Comparison of ENCODE assay signal across 15 cellular contexts in the genomic region with DNA sequence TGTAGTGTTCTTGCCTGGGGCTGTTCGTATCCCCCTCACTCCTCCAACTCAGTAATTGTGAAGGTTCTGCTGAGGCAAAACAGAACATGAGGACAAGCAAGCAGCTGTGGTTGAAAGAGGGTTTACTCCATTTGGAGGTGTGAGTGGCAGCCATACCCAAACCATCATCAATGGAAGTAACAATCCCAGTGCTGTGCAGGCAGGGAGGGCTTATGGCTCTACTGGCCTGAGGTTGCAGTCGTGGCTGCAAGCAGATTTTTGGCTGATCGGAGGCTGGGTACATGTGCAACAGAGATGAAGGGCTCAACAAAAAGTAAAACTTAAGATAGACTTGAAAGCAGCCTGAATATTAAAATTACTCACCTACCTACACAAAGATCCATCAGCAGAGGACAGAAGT. TPM values are rescaled to one million over a fixed set of nuclear protein-coding genes. Genes with fewer than 3 reads are reported as not detected.
A peak's percentile ranks its signal among the peaks of the same experiment; 100 is the strongest.
DNase-seq lines count a peak whose midpoint lies in the region; ATAC-seq and TF ChIP-seq lines count a peak whose summit lies in the region.
"Had no signal": no experiment of that assay in that cellular context is flagged by ENCODE, and none has a peak within 500 bp of the region (broad histone marks: within the 10 kb centered on the region; RNA-seq: fewer than 3 reads in every experiment).

No MANE protein-coding gene starts in this region.

- H3K4me3 Mint-ChIP-seq in H9: peak overlapping the region in 1 of 2 experiments; percentile 12; a peak in 1 of 5 replicates
- H3K4me3 Mint-ChIP-seq in activated CD8-positive, alpha-beta T cell treated with anti-CD3 and anti-CD28 coated beads for 36 hours: no peak overlapping the region

- peak overlapping the region; percentile 80 to 85 (median 85); a peak in 6 of 7 replicates for H3K27ac Mint-ChIP-seq in H9
- H3K27ac Mint-ChIP-seq in activated CD8-positive, alpha-beta T cell treated with anti-CD3 and anti-CD28 coated beads for 36 hours: peak overlapping the region; percentile 66

- no peaks in the 10 kb centered on the region for H3K79me2 ChIP-seq in H9 (ENCODE audit: insufficient read depth, low read length)

- POLR2A ChIA-PET in activated CD8-positive, alpha-beta T cell treated with anti-CD3 and anti-CD28 coated beads for 36 hours (lab: Charles Lee): interaction anchor here (0.9 to 1.1 kb wide), 2 partner anchors 13 to 14 kb away, joined by 3 to 7 read pairs; partner anchors contain the start of gene SRSF7

- H3K36me3 Mint-ChIP-seq in H9 (ENCODE audit: insufficient read depth in 1 of 3, low read depth in 3 of 3): peaks cover 32 to 59% (median 45%) of the 10 kb centered on the region in 3 experiments
- H3K36me3 Mint-ChIP-seq in activated CD8-positive, alpha-beta T cell treated with anti-CD3 and anti-CD28 coated beads for 36 hours (ENCODE audit: low read depth): peaks cover 62% of the 10 kb centered on the region

- no peak overlapping the region for H3K14ac ChIP-seq in H9 (ENCODE audit: insufficient read depth, low read length)

- peaks cover 8 to 9% of the 10 kb centered on the region in 2 experiments for H3K9me3 Mint-ChIP-seq in H9
- H3K9me3 Mint-ChIP-seq in activated CD8-positive, alpha-beta T cell treated with anti-CD3 and anti-CD28 coated beads for 36 hours: peaks cover 2% of the 10 kb centered on the region

- no peaks in the 10 kb centered on the region for H3K23me2 ChIP-seq in H9 (ENCODE audit: insufficient read length, low read depth, low read length, poor library complexity, severe bottlenecking)

- no peak overlapping the region for H2BK5ac ChIP-seq in H9 (ENCODE audit: insufficient read length, low read length)

- peaks cover 7 to 13% of the 10 kb centered on the region in 2 experiments for H3K4me1 Mint-ChIP-seq in H9
- peaks cover 19% of the 10 kb centered on the region for H3K4me1 Mint-ChIP-seq in activated CD8-positive, alpha-beta T cell treated with anti-CD3 and anti-CD28 coated beads for 36 hours (ENCODE audit: low read depth)

- no peak overlapping the region for H2BK15ac ChIP-seq in H9 (ENCODE audit: low read depth, low read length)

- H3K27ac ChIP-seq in H9 (ENCODE audit: insufficient read length, low read depth, low read length): no peak overlapping the region
- peak overlapping the region; percentile 4 for H3K27ac ChIP-seq in skeletal muscle tissue (ENCODE audit: low read depth, low read length)
- H3K27ac ChIP-seq: C4-2B, GM23248 had no signal

- in situ Hi-C loops in HAP-1 (cut with MboI; ENCODE audit: low sequenced_read_pairs): loop anchor here (10.0 to 25.0 kb wide), 3 partner anchors 133 to 426 kb away; partner anchors contain the start of gene HNRNPLL

- H4K8ac ChIP-seq in H9 (replicated peaks; ENCODE audit: insufficient read length, low read depth, low read length): no peak overlapping the region

- H3K27me3 Mint-ChIP-seq in H9 (ENCODE audit: low read depth): no peaks in the 10 kb centered on the region
- H3K27me3 Mint-ChIP-seq in activated CD8-positive, alpha-beta T cell treated with anti-CD3 and anti-CD28 coated beads for 36 hours: no peaks in the 10 kb centered on the region

- H3K4me2 ChIP-seq in H9 (ENCODE audit: insufficient read depth, insufficient read length, low read length): no peak overlapping the region

- no CpG with 5 or more reads among the region's 3 CpGs for WGBS in H9 (ENCODE audit: extremely low coverage, insufficient read length, low lambda C conversion rate)

- intact Hi-C loops in activated CD8-positive, alpha-beta T cell treated with anti-CD3 and anti-CD28 coated beads for 36 hours (cut with micrococcal nuclease): no loop called here

- no peak for TF ChIP-seq CTCF in H9 (conservative IDR thresholded peaks at IDR 0.05)
- no peak for TF ChIP-seq CTCF in activated CD8-positive, alpha-beta T cell treated with anti-CD3 and anti-CD28 coated beads for 36 hours (IDR thresholded peaks at IDR 0.05)

- no peak overlapping the region for H2BK20ac ChIP-seq in H9 (ENCODE audit: low read depth, low read length, poor library complexity, severe bottlenecking)

- no peak overlapping the region for H2AK5ac ChIP-seq in H9 (ENCODE audit: insufficient read length, low read length)

- no peak overlapping the region for H4K5ac ChIP-seq in H9 (ENCODE audit: insufficient read length, low read depth, low read length)

- no peak for ATAC-seq in activated CD8-positive, alpha-beta T cell treated with anti-CD3 and anti-CD28 coated beads for 36 hours
- ATAC-seq in HG03432 (IDR thresholded peaks at IDR 0.05; ENCODE audit: unreplicated experiment): no peak

- H3K36me3 ChIP-seq in skeletal muscle tissue (ENCODE audit: control insufficient read depth in 3 of 3, insufficient read depth in 3 of 3, low read length in 3 of 3) (peaks cover 12 to 23% (median 18%) of the 10 kb centered on the region in 3 donors), HAP-1 (replicated peaks) (peaks cover 53% of the 10 kb centered on the region)

- no peak overlapping the region for H3K18ac ChIP-seq in H9 (ENCODE audit: insufficient read length, low read depth, low read length)

- CTCF ChIA-PET in activated CD8-positive, alpha-beta T cell treated with anti-CD3 and anti-CD28 coated beads for 36 hours (lab: Charles Lee): interaction anchor here (1.1 to 8.3 kb wide), 3 partner anchors 137 to 161 kb away, joined by 3 to 95 read pairs (median 5); no protein-coding TSS in a partner anchor

- H3K4ac ChIP-seq in H9 (ENCODE audit: low read depth, low read length): no peak overlapping the region

- H3K9ac ChIP-seq in H9 (ENCODE audit: extremely low read depth, insufficient read length, low read length): no peak overlapping the region
- H3K9ac ChIP-seq in skeletal muscle tissue (ENCODE audit: low read depth in 1 of 3, low read length in 3 of 3): peak overlapping the region in 1 of 3 donors; percentile 40
- H3K9ac ChIP-seq: GM23248 had no signal

- H2BK120ac ChIP-seq in H9 (ENCODE audit: low read depth, low read length, poor library complexity, severe bottlenecking): no peak overlapping the region

- H3K56ac ChIP-seq in H9 (ENCODE audit: insufficient read length, low read depth, low read length): no peak overlapping the region

- H3K79me1 ChIP-seq in H9 (ENCODE audit: insufficient read depth, low read depth, low read length, poor library complexity, severe bottlenecking): no peaks in the 10 kb centered on the region

- no peaks in the 10 kb centered on the region for H3K27me3 ChIP-seq in H9 (ENCODE audit: insufficient read depth, low read length)
- H3K27me3 ChIP-seq in skeletal muscle tissue (ENCODE audit: control insufficient read depth in 3 of 3, insufficient read depth in 3 of 3, low read length in 3 of 3): no peaks in the 10 kb centered on the region
- no peaks in the 10 kb centered on the region for H3K27me3 ChIP-seq in HAP-1 (ENCODE audit: low read depth)

- peaks cover 7% of the 10 kb centered on the region; the same call in 1 of the 2 replicates for H3K4me1 ChIP-seq in H9 (ENCODE audit: insufficient read depth, low read length)
- H3K4me1 ChIP-seq in skeletal muscle tissue (ENCODE audit: control insufficient read depth in 3 of 3, insufficient read depth in 3 of 3, low read length in 3 of 3): peaks cover 3 to 5% (median 4%) of the 10 kb centered on the region in 3 donors
- no peaks in the 10 kb centered on the region for H3K4me1 ChIP-seq in HAP-1

- H3T11ph ChIP-seq in H9 (ENCODE audit: low read length): no peak overlapping the region

- no peak overlapping the region for H2BK12ac ChIP-seq in H9 (ENCODE audit: insufficient read length, low read depth, low read length)

- no peak overlapping the region for H3K23ac ChIP-seq in H9 (ENCODE audit: insufficient read length, low read depth, low read length)

- H3K9me3 ChIP-seq in H9 (ENCODE audit: control insufficient read depth, low read depth, low read length) (no peaks in the 10 kb centered on the region), skeletal muscle tissue (ENCODE audit: control insufficient read depth in 3 of 3, low read length in 3 of 3) (no peaks in the 10 kb centered on the region), HAP-1 (no peaks in the 10 kb centered on the region)

- DNase-seq in H9 (no peak), islet precursor cell (peak; percentile 64), HAP-1 (ENCODE audit: low spot score in 2 of 2) (no peak), NCI-H2227 treated with DMSO at 0.1 percent for 48 hours (lab: John Stamatoyannopoulos, UW) (no peak)
- no peak for DNase-seq in activated CD8-positive, alpha-beta T cell treated with anti-CD3 and anti-CD28 coated beads for 36 hours
- DNase-seq in stimulated activated CD4-positive, alpha-beta T cell treated with anti-CD3 and anti-CD28 coated beads, Interleukin-15, amount 100 ng/mL, for 24 hours: no peak
- DNase-seq: activated CD4-positive, alpha-beta T cell treated with anti-CD3 and anti-CD28 coated beads, Interleukin-2, amount 50 U/mL, for 1 hour; GM23248; NCI-H146; NCI-H748 treated with DMSO at 0.1 percent for 48 hours; T-helper 9 cell had no signal

- no peak overlapping the region for H2AFZ ChIP-seq in H9 (ENCODE audit: low read length)
- H2AFZ ChIP-seq: GM23248 had no signal

- H4K20me1 ChIP-seq in H9 (ENCODE audit: control insufficient read depth, insufficient read depth, insufficient read length): no peaks in the 10 kb centered on the region

- H3K4me3 ChIP-seq in skeletal muscle tissue (ENCODE audit: low read length in 3 of 3) (no peak overlapping the region), HAP-1 (no peak overlapping the region)
- H3K4me3 ChIP-seq: coronary artery, GM23248 had no signal

- no peak overlapping the region for H4K91ac ChIP-seq in H9 (ENCODE audit: insufficient read length, low read depth, low read length)

RNA-seq across cellular contexts. Expression of gene SRSF7, which starts 13.2 kb away (rescaled TPM):
- total RNA-seq in H9 (2021) (576 and 589 TPM in 2 replicates), skeletal muscle tissue (79.9 TPM)
- total RNA-seq in activated CD8-positive, alpha-beta T cell treated with anti-CD3 and anti-CD28 coated beads for 36 hours: 100 to 1,000 TPM; 320 to 333 TPM

RNA-seq across cellular contexts. Expression of gene GEMIN6, which starts 40.1 kb away (rescaled TPM):
- total RNA-seq in H9 (2021): 21.9 and 22.1 TPM in 2 replicates
- 10 to 100 TPM; 30.2 to 33.4 TPM for total RNA-seq in activated CD8-positive, alpha-beta T cell treated with anti-CD3 and anti-CD28 coated beads for 36 hours
- total RNA-seq in skeletal muscle tissue: 9.9 TPM
